17 cellular contexts compared by ENCODE assay signal in genomic region chr6:37668251-37668650, GRCh38.
"Had no signal": no experiment of that assay in that cellular context is flagged by ENCODE, and none has a peak within 500 bp of the region (broad histone marks: within the 10 kb centered on the region; RNA-seq: fewer than 3 reads in every experiment).

No MANE protein-coding gene starts in this region.

- H3K9me3 ChIP-seq: neutrophil, spleen, upper lobe of right lung had no signal

- H3K27me3 Mint-ChIP-seq: activated CD4-positive, alpha-beta memory T cell treated with anti-CD3 and anti-CD28 coated beads, Interleukin-2, amount 10 ng/mL, durations not matched to agents 7 days and 5 days; activated CD4-positive, alpha-beta T cell treated with anti-CD3 and anti-CD28 coated beads for 36 hours; activated naive CD4-positive, alpha-beta T cell treated with anti-CD3 and anti-CD28 coated beads, Interleukin-2, amount 10 ng/mL, durations not matched to agents 7 days and 5 days; activated T-cell treated with anti-CD3 and anti-CD28 coated beads, Interleukin-2, amount 50 U/mL, for 24 hours; stimulated activated naive CD8-positive, alpha-beta T cell treated with anti-CD3 and anti-CD28 coated beads, Interleukin-15, amount 100 ng/mL, for 72 hours had no signal

- H3K4me1 Mint-ChIP-seq: activated CD4-positive, alpha-beta memory T cell treated with anti-CD3 and anti-CD28 coated beads, Interleukin-2, amount 10 ng/mL, durations not matched to agents 7 days and 5 days; activated CD4-positive, alpha-beta T cell treated with anti-CD3 and anti-CD28 coated beads for 36 hours; activated naive CD4-positive, alpha-beta T cell treated with anti-CD3 and anti-CD28 coated beads, Interleukin-2, amount 10 ng/mL, durations not matched to agents 7 days and 5 days; natural killer cell; stimulated activated naive CD8-positive, alpha-beta T cell treated with anti-CD3 and anti-CD28 coated beads, Interleukin-15, amount 100 ng/mL, for 72 hours had no signal

- H3K4me3 ChIP-seq: dorsolateral prefrontal cortex, spleen, upper lobe of right lung had no signal

- DNase-seq: activated CD4-positive, alpha-beta memory T cell treated with anti-CD3 and anti-CD28 coated beads, Interleukin-2, amount 10 ng/mL, durations not matched to agents 7 days and 5 days; activated CD4-positive, alpha-beta T cell treated with anti-CD3 and anti-CD28 coated beads for 36 hours; activated naive CD4-positive, alpha-beta T cell treated with anti-CD3 and anti-CD28 coated beads, Interleukin-2, amount 10 ng/mL, durations not matched to agents 7 days and 5 days; activated T-cell treated with anti-CD3 and anti-CD28 coated beads, Interleukin-2, amount 50 U/mL, for 24 hours; dorsolateral prefrontal cortex; glutamatergic neuron; kidney glomerular epithelial cell; mesenchymal stem cell; natural killer cell; spleen; stimulated activated naive CD8-positive, alpha-beta T cell treated with anti-CD3 and anti-CD28 coated beads, Interleukin-15, amount 100 ng/mL, for 72 hours; upper lobe of right lung had no signal

- H3K27ac ChIP-seq: dorsolateral prefrontal cortex, neutrophil, spleen, upper lobe of right lung had no signal

- H3K27ac Mint-ChIP-seq: activated CD4-positive, alpha-beta memory T cell treated with anti-CD3 and anti-CD28 coated beads, Interleukin-2, amount 10 ng/mL, durations not matched to agents 7 days and 5 days; activated CD4-positive, alpha-beta T cell treated with anti-CD3 and anti-CD28 coated beads for 36 hours; activated naive CD4-positive, alpha-beta T cell treated with anti-CD3 and anti-CD28 coated beads, Interleukin-2, amount 10 ng/mL, durations not matched to agents 7 days and 5 days; activated T-cell treated with anti-CD3 and anti-CD28 coated beads, Interleukin-2, amount 50 U/mL, for 24 hours; natural killer cell; progenitor cell of endocrine pancreas; stimulated activated naive CD8-positive, alpha-beta T cell treated with anti-CD3 and anti-CD28 coated beads, Interleukin-15, amount 100 ng/mL, for 72 hours; T-helper 1 cell treated with Interleukin-12 subunit alpha and Interleukin-12 subunit beta and Interleukin-4 antibody, amounts not matched to agents 30 μg/mL and 1 μg/mL, for 36 hours had no signal

- H3K4me3 Mint-ChIP-seq: activated CD4-positive, alpha-beta memory T cell treated with anti-CD3 and anti-CD28 coated beads, Interleukin-2, amount 10 ng/mL, durations not matched to agents 7 days and 5 days; activated CD4-positive, alpha-beta T cell treated with anti-CD3 and anti-CD28 coated beads for 36 hours; activated naive CD4-positive, alpha-beta T cell treated with anti-CD3 and anti-CD28 coated beads, Interleukin-2, amount 10 ng/mL, durations not matched to agents 7 days and 5 days; activated T-cell treated with anti-CD3 and anti-CD28 coated beads, Interleukin-2, amount 50 U/mL, for 24 hours; natural killer cell; stimulated activated naive CD8-positive, alpha-beta T cell treated with anti-CD3 and anti-CD28 coated beads, Interleukin-15, amount 100 ng/mL, for 72 hours; T-helper 1 cell treated with Interleukin-12 subunit alpha and Interleukin-12 subunit beta and Interleukin-4 antibody, amounts not matched to agents 30 μg/mL and 1 μg/mL, for 36 hours had no signal

- H3K4me1 ChIP-seq: spleen, upper lobe of right lung had no signal

- ATAC-seq: activated CD4-positive, alpha-beta T cell treated with anti-CD3 and anti-CD28 coated beads for 36 hours; esophagus mucosa; natural killer cell; sciatic nerve; stimulated activated naive CD8-positive, alpha-beta T cell treated with anti-CD3 and anti-CD28 coated beads, Interleukin-15, amount 100 ng/mL, for 72 hours; upper lobe of right lung had no signal

- H3K9me3 Mint-ChIP-seq: activated CD4-positive, alpha-beta memory T cell treated with anti-CD3 and anti-CD28 coated beads, Interleukin-2, amount 10 ng/mL, durations not matched to agents 7 days and 5 days; activated naive CD4-positive, alpha-beta T cell treated with anti-CD3 and anti-CD28 coated beads, Interleukin-2, amount 10 ng/mL, durations not matched to agents 7 days and 5 days; activated T-cell treated with anti-CD3 and anti-CD28 coated beads, Interleukin-2, amount 50 U/mL, for 24 hours; natural killer cell; stimulated activated naive CD8-positive, alpha-beta T cell treated with anti-CD3 and anti-CD28 coated beads, Interleukin-15, amount 100 ng/mL, for 72 hours; T-helper 1 cell treated with Interleukin-12 subunit alpha and Interleukin-12 subunit beta and Interleukin-4 antibody, amounts not matched to agents 30 μg/mL and 1 μg/mL, for 36 hours had no signal

- H3K27me3 ChIP-seq: dorsolateral prefrontal cortex, spleen, upper lobe of right lung had no signal

- H3K36me3 Mint-ChIP-seq: activated naive CD4-positive, alpha-beta T cell treated with anti-CD3 and anti-CD28 coated beads, Interleukin-2, amount 10 ng/mL, durations not matched to agents 7 days and 5 days; natural killer cell had no signal

- H3K36me3 ChIP-seq: neutrophil, spleen, upper lobe of right lung had no signal
